In the genomic region with DNA sequence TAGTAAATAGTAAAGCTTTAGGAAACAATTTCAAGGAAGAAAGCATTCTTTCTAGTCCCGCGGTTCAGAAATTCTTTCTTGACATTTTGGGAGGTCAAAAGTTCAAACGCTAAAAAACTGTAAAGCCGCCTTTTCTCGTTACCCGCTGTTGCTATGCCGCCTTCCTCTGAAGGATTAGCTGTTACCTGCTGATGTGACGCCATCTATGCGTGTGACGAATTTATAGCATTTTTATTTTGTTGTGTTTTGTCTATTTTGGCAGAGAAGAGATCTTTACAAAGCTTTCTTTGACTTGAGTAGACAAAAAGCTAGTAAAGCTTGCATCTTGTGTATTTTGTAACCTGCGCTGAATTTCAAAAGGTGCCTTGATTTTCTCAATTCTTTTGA, we compare ENCODE assay signal across 10 cellular contexts.
DNase-seq lines count a peak whose midpoint lies in the region; ATAC-seq and TF ChIP-seq lines count a peak whose summit lies in the region.
"Had no signal": no experiment of that assay in that cellular context is flagged by ENCODE, and none has a peak within 500 bp of the region (broad histone marks: within the 10 kb centered on the region; RNA-seq: fewer than 3 reads in every experiment).

No MANE protein-coding gene starts in this region.

- peak overlapping the region in 2 of 10 donors; percentile 83 to 86 for H3K27ac ChIP-seq in heart right ventricle
- H3K27ac ChIP-seq in upper lobe of right lung = peak overlapping the region; percentile 47

- H3K27me3 Mint-ChIP-seq in activated naive CD8-positive, alpha-beta T cell = peaks cover 33% of the 10 kb centered on the region
- peaks cover 15% of the 10 kb centered on the region for H3K27me3 Mint-ChIP-seq in memory B cell

- H3K4me1 Mint-ChIP-seq in activated naive CD8-positive, alpha-beta T cell (ENCODE audit: low read depth) = peaks cover 14% of the 10 kb centered on the region
- H3K4me1 Mint-ChIP-seq in memory B cell = no peaks in the 10 kb centered on the region

- H3K4me3 ChIP-seq in heart right ventricle (peak overlapping the region in 9 of 10 donors; percentile 58 to 77 (median 65)), upper lobe of right lung (peak overlapping the region; percentile 66)

- H3K4me1 ChIP-seq in heart right ventricle = peaks cover 0 to 33% (median 9%) of the 10 kb centered on the region in 9 donors
- H3K4me1 ChIP-seq in upper lobe of right lung = peaks cover 2% of the 10 kb centered on the region

- H3K9me3 ChIP-seq in heart right ventricle (peaks cover 0 to 19% (median 7%) of the 10 kb centered on the region in 11 donors), upper lobe of right lung (no peaks in the 10 kb centered on the region)

- TF ChIP-seq CTCF in heart right ventricle (IDR thresholded peaks at IDR 0.05) (no peak), upper lobe of right lung (IDR thresholded peaks at IDR 0.05) (no peak)

- H3K9me3 Mint-ChIP-seq in activated naive CD8-positive, alpha-beta T cell (ENCODE audit: low read depth) = peaks cover 5% of the 10 kb centered on the region
- H3K9me3 Mint-ChIP-seq in memory B cell = peaks cover 3% of the 10 kb centered on the region

- 46 to 50% methylated on average over 11 of the region's 11 CpGs for WGBS in heart right ventricle, 2 donors

- H3K27me3 ChIP-seq in heart right ventricle (peaks cover 0 to 46% (median 17%) of the 10 kb centered on the region in 7 donors), upper lobe of right lung (peaks cover 18% of the 10 kb centered on the region)

- no peaks in the 10 kb centered on the region for H3K36me3 ChIP-seq in heart right ventricle
- no peaks in the 10 kb centered on the region for H3K36me3 ChIP-seq in upper lobe of right lung

- ATAC-seq in heart right ventricle (no peak), memory B cell (ENCODE audit: low read depth) (no peak), upper lobe of right lung (no peak), GM21737 (IDR thresholded peaks at IDR 0.05; ENCODE audit: unreplicated experiment) (no peak)

- intact Hi-C loops in heart right ventricle (cut with DNase I) (loop anchor here in 1 of 10 donors (5.0 kb wide), 1 partner anchor 77 kb away; no protein-coding TSS in a partner anchor), cardiac septum (cut with DNase I) (loop anchor here (5.0 kb wide), 1 partner anchor 77 kb away; no protein-coding TSS in a partner anchor), upper lobe of right lung (cut with DNase I) (no loop called here)

- H3K36me3 Mint-ChIP-seq in activated naive CD8-positive, alpha-beta T cell = no peaks in the 10 kb centered on the region
- H3K36me3 Mint-ChIP-seq in memory B cell = no peaks in the 10 kb centered on the region

- H3K27ac Mint-ChIP-seq in activated naive CD8-positive, alpha-beta T cell = no peak overlapping the region
- no peak overlapping the region for H3K27ac Mint-ChIP-seq in memory B cell

- peak overlapping the region; percentile 71 for H3K4me3 Mint-ChIP-seq in activated naive CD8-positive, alpha-beta T cell
- H3K4me3 Mint-ChIP-seq in memory B cell = peak overlapping the region; percentile 14

- no peak for DNase-seq in heart right ventricle
- no peak for DNase-seq in cardiac septum (ENCODE audit: low spot score)
- DNase-seq in memory B cell (ENCODE audit: low spot score in 2 of 2) = no peak
- DNase-seq in upper lobe of right lung = no peak
- no peak for DNase-seq in NCI-H2227 (lab: John Stamatoyannopoulos, UW; ENCODE audit: unreplicated experiment)
- DNase-seq in 8988T = no peak
- DNase-seq: hippocampal formation, IMR-90 had no signal
